ENCODE assay signal across 10 cellular contexts in the genomic region with DNA sequence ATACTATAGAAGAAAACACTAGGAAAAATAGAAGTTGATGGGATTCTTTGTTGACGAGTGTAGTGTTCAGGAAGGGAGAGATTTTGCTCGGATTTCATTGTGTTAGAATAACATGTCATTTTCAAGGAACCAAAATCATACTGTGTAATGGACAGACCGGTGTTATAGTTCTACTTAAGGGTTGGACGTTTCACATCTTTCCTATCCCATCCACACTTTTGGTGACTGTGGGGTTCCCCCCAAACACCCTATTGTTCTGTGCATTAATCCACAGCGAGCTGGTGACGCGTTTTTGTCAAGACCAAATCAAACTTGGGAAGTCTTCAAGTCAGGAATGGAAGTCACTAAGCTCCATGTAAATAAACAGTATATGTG. TPM values are rescaled to one million over a fixed set of nuclear protein-coding genes. Genes with fewer than 3 reads are reported as not detected.
DNase-seq lines count a peak whose midpoint lies in the region; ATAC-seq, FAIRE-seq and TF ChIP-seq lines count a peak whose summit lies in the region.
"Had no signal": no experiment of that assay in that cellular context is flagged by ENCODE, and none has a peak within 500 bp of the region (broad histone marks: within the 10 kb centered on the region; RNA-seq: fewer than 3 reads in every experiment).

No MANE protein-coding gene starts in this region.

- H3K9me3 ChIP-seq in ascending aorta: no peaks in the 10 kb centered on the region
- H3K9me3 ChIP-seq in keratinocyte (ENCODE audit: control insufficient read depth, low read depth, low read length): no peaks in the 10 kb centered on the region
- peaks cover 0 to 4% (median 0%) of the 10 kb centered on the region in 5 donors for H3K9me3 ChIP-seq in subcutaneous abdominal adipose tissue (ENCODE audit: control insufficient read depth in 5 of 5, low read length in 5 of 5)

- H3K9me3 Mint-ChIP-seq in activated CD4-positive, alpha-beta T cell treated with anti-CD3 and anti-CD28 coated beads for 36 hours (ENCODE audit: low read depth): peaks cover 4% of the 10 kb centered on the region

- H3K27me3 ChIP-seq in ascending aorta (peaks cover 3% of the 10 kb centered on the region), keratinocyte (ENCODE audit: control insufficient read depth, extremely low read depth, insufficient read depth, low read length) (peaks cover 3% of the 10 kb centered on the region), subcutaneous abdominal adipose tissue (ENCODE audit: control insufficient read depth in 5 of 5, insufficient read depth in 4 of 5, low read length in 5 of 5) (peaks cover 0 to 11% (median 6%) of the 10 kb centered on the region in 5 donors)

- peak overlapping the region; percentile 57 for H3K4me3 Mint-ChIP-seq in activated CD4-positive, alpha-beta T cell treated with anti-CD3 and anti-CD28 coated beads for 36 hours

- no peak for FAIRE-seq in keratinocyte (lab: Jason Lieb, UNC)

- H3K79me2 ChIP-seq in keratinocyte (ENCODE audit: control insufficient read depth, insufficient read depth, low read length): no peaks in the 10 kb centered on the region

- H3K4me3 ChIP-seq in ascending aorta (peak overlapping the region; percentile 48 to 64), keratinocyte (ENCODE audit: control insufficient read depth in 2 of 3, extremely low read depth in 1 of 3, insufficient read depth in 2 of 3, low read depth in 1 of 3, low read length in 3 of 3) (peak overlapping the region in 2 of 3 experiments; percentile 42 to 84), subcutaneous abdominal adipose tissue (ENCODE audit: low read depth in 1 of 5, low read length in 5 of 5) (peak overlapping the region; percentile 57 to 90 (median 73))

- H3K4me1 Mint-ChIP-seq in activated CD4-positive, alpha-beta T cell treated with anti-CD3 and anti-CD28 coated beads for 36 hours: peaks cover 22% of the 10 kb centered on the region

- H3K4me2 ChIP-seq in keratinocyte (ENCODE audit: control insufficient read depth, extremely low read depth, insufficient read depth, low read depth, low read length): peak overlapping the region; percentile 72

- intact Hi-C loops in activated CD4-positive, alpha-beta T cell treated with anti-CD3 and anti-CD28 coated beads for 36 hours (cut with DNase I, micrococcal nuclease): loop anchor here in 1 of 2 experiments (5.0 kb wide), 1 partner anchor 102 kb away; no protein-coding TSS in a partner anchor
- intact Hi-C loops in ascending aorta (cut with DNase I): loop anchor here (2.0 to 5.0 kb wide), 3 partner anchors 16 to 543 kb away; a partner anchor contains a TSS

- peaks cover 3% of the 10 kb centered on the region for H3K9me1 ChIP-seq in keratinocyte (ENCODE audit: control insufficient read depth, extremely low read depth, insufficient read depth, low read length)

- ATAC-seq in activated CD4-positive, alpha-beta T cell treated with anti-CD3 and anti-CD28 coated beads for 36 hours: no peak
- ATAC-seq in GM18858 (IDR thresholded peaks at IDR 0.05; ENCODE audit: unreplicated experiment): no peak

- H3K9ac ChIP-seq in keratinocyte (ENCODE audit: control insufficient read depth, extremely low read depth, insufficient read depth, low read length) (no peak overlapping the region), subcutaneous abdominal adipose tissue (ENCODE audit: low read length in 5 of 5) (no peak overlapping the region)

- TF ChIP-seq CTCF in ascending aorta (IDR thresholded peaks at IDR 0.05): no peak
- TF ChIP-seq CTCF in keratinocyte (optimal IDR thresholded peaks at IDR 0.05 in 1 of 3, IDR thresholded peaks at IDR 0.05 in 1 of 3, conservative IDR thresholded peaks at IDR 0.05 in 1 of 3; ENCODE audit: extremely low read depth in 1 of 3, insufficient read depth in 2 of 3, low read length in 3 of 3): no peak

- H3K27ac Mint-ChIP-seq in activated CD4-positive, alpha-beta T cell treated with anti-CD3 and anti-CD28 coated beads for 36 hours: peak overlapping the region; percentile 69

- H3K27ac ChIP-seq in ascending aorta (no peak overlapping the region), keratinocyte (ENCODE audit: control insufficient read depth, insufficient read depth, low read length) (no peak overlapping the region), subcutaneous abdominal adipose tissue (ENCODE audit: low read depth, low read length) (no peak overlapping the region)

- DNase-seq in activated CD4-positive, alpha-beta T cell treated with anti-CD3 and anti-CD28 coated beads for 36 hours: no peak
- DNase-seq in activated CD4-positive, alpha-beta T cell treated with anti-CD3 and anti-CD28 coated beads, Interleukin-2, amount 50 U/mL, for 1 hour: no peak
- DNase-seq in ascending aorta (ENCODE audit: low spot score in 2 of 2): no peak
- DNase-seq in keratinocyte (ENCODE audit: low read depth, low spot score): no peak
- no peak for DNase-seq in HEK293T (ENCODE audit: extremely low spot score)
- no peak for DNase-seq in HuH-7 (ENCODE audit: low spot score)
- DNase-seq: activated effector memory CD4-positive, alpha-beta T cell treated with Interleukin-2 at 50 U/mL for 16 hours; NCI-H2171 had no signal

- peaks cover 3% of the 10 kb centered on the region for H3K27me3 Mint-ChIP-seq in activated CD4-positive, alpha-beta T cell treated with anti-CD3 and anti-CD28 coated beads for 36 hours

- dilution Hi-C loops in keratinocyte (cut with MboI; ENCODE audit: extremely low pct_ligation_motif_present, low sequenced_read_pairs): no loop called here

- H3K4me1 ChIP-seq in ascending aorta: no peaks in the 10 kb centered on the region
- H3K4me1 ChIP-seq in keratinocyte (ENCODE audit: control insufficient read depth, extremely low read depth, insufficient read depth, low read length): no peaks in the 10 kb centered on the region
- peaks cover 0 to 15% (median 9%) of the 10 kb centered on the region in 5 donors for H3K4me1 ChIP-seq in subcutaneous abdominal adipose tissue (ENCODE audit: control insufficient read depth in 5 of 5, insufficient read depth in 5 of 5, low read length in 5 of 5)

- POLR2A ChIA-PET in activated CD4-positive, alpha-beta T cell treated with anti-CD3 and anti-CD28 coated beads for 36 hours (lab: Charles Lee): interaction anchor here (1.6 kb wide), 1 partner anchor 14 kb away, joined by 5 read pairs; no protein-coding TSS in a partner anchor
- POLR2A ChIA-PET in HEK293T (lab: Yijun Ruan, JAX): interaction anchor here (1.2 to 2.6 kb wide), 8 partner anchors 11 to 152 kb away, joined by 3 to 26 read pairs (median 6); a partner anchor contains a TSS

- H3K36me3 Mint-ChIP-seq in activated CD4-positive, alpha-beta T cell treated with anti-CD3 and anti-CD28 coated beads for 36 hours (ENCODE audit: low read depth): peaks cover 6% of the 10 kb centered on the region

- peak overlapping the region; percentile 57 for H2AFZ ChIP-seq in keratinocyte (ENCODE audit: control insufficient read depth, low read length)

- no peaks in the 10 kb centered on the region for H4K20me1 ChIP-seq in keratinocyte (ENCODE audit: control insufficient read depth, extremely low read depth, insufficient read depth, low read length)

- no peaks in the 10 kb centered on the region for H3K36me3 ChIP-seq in ascending aorta
- no peaks in the 10 kb centered on the region for H3K36me3 ChIP-seq in keratinocyte (ENCODE audit: control insufficient read depth in 2 of 2, extremely low read depth in 1 of 2, insufficient read depth in 2 of 2, low read length in 2 of 2)
- no peaks in the 10 kb centered on the region for H3K36me3 ChIP-seq in subcutaneous abdominal adipose tissue (ENCODE audit: control insufficient read depth in 5 of 5, insufficient read depth in 5 of 5, low read length in 5 of 5)

- CTCF ChIA-PET in activated CD4-positive, alpha-beta T cell treated with anti-CD3 and anti-CD28 coated beads for 36 hours (lab: Charles Lee): interaction anchor here (1.0 to 2.0 kb wide), 3 partner anchors 10 to 101 kb away, joined by 3 to 4 read pairs (median 4); no protein-coding TSS in a partner anchor
- CTCF ChIA-PET in HEK293T (lab: Yijun Ruan, JAX): interaction anchor here (0.6 to 0.9 kb wide), 2 partner anchors 14 to 1753 kb away, joined by 3 read pairs; no protein-coding TSS in a partner anchor

TF ChIP-seq in HEK293T, 16 proteins besides CTCF, POLR2A, EP300 and RAD21:
- no peak for TF ChIP-seq BHLHE40 (IDR thresholded peaks at IDR 0.05; ENCODE audit: borderline replicate concordance)
- TF ChIP-seq, protein P1, sequence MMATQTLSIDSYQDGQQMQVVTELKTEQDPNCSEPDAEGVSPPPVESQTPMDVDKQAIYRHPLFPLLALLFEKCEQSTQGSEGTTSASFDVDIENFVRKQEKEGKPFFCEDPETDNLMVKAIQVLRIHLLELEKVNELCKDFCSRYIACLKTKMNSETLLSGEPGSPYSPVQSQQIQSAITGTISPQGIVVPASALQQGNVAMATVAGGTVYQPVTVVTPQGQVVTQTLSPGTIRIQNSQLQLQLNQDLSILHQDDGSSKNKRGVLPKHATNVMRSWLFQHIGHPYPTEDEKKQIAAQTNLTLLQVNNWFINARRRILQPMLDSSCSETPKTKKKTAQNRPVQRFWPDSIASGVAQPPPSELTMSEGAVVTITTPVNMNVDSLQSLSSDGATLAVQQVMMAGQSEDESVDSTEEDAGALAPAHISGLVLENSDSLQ (IDR thresholded peaks at IDR 0.05): no peak
- TF ChIP-seq LEF1 (IDR thresholded peaks at IDR 0.05; ENCODE audit: borderline replicate concordance): no peak
- no peak for TF ChIP-seq FOXM1 (IDR thresholded peaks at IDR 0.05; ENCODE audit: borderline replicate concordance)
- TF ChIP-seq SP1 (IDR thresholded peaks at IDR 0.05): no peak
- no peak for TF ChIP-seq ELF4 (IDR thresholded peaks at IDR 0.05)
- no peak for TF ChIP-seq FOXA1 (IDR thresholded peaks at IDR 0.05)
- TF ChIP-seq HDGF (IDR thresholded peaks at IDR 0.05; ENCODE audit: borderline replicate concordance): no peak
- TF ChIP-seq NFRKB (IDR thresholded peaks at IDR 0.05): no peak
- TF ChIP-seq SUZ12 (IDR thresholded peaks at IDR 0.05): no peak
- TF ChIP-seq L3MBTL2 (conservative IDR thresholded peaks at IDR 0.05): no peak

RNA-seq across cellular contexts. Expression of a gene that starts 43.3 kb away (rescaled TPM):
- total RNA-seq in activated CD4-positive, alpha-beta T cell treated with anti-CD3 and anti-CD28 coated beads for 36 hours: 10 to 100 TPM; 48.5 to 54.6 TPM
- total RNA-seq in ascending aorta: 167 TPM
- 43.5 to 49.2 TPM (median 47.3 TPM) in 3 replicates for polyA plus RNA-seq in keratinocyte
- 5.5 TPM for polyA plus RNA-seq in keratinocyte (2011; ENCODE audit: low read depth)
- 30.1 and 42.0 TPM in 2 replicates for polyA plus RNA-seq in keratinocyte (2011; cell fraction: cytosol; rRNA removed)
- 74.0 and 75.2 TPM in 2 replicates for polyA plus RNA-seq in keratinocyte (2011; cell fraction: nucleus; rRNA removed)
- polyA plus RNA-seq in keratinocyte (2012; ENCODE audit: low replicate concordance): 21.2 and 34.1 TPM in 2 replicates
- 32.3 to 57.3 TPM (median 52.7 TPM) in 3 replicates for polyA minus RNA-seq in keratinocyte
- polyA minus RNA-seq in keratinocyte (2011; cell fraction: cytosol; rRNA and poly(A)+ RNA removed): 51.0 TPM
- polyA minus RNA-seq in keratinocyte (2011; cell fraction: nucleus; rRNA and poly(A)+ RNA removed): 33.6 and 36.6 TPM in 2 replicates
